In the genomic region with DNA sequence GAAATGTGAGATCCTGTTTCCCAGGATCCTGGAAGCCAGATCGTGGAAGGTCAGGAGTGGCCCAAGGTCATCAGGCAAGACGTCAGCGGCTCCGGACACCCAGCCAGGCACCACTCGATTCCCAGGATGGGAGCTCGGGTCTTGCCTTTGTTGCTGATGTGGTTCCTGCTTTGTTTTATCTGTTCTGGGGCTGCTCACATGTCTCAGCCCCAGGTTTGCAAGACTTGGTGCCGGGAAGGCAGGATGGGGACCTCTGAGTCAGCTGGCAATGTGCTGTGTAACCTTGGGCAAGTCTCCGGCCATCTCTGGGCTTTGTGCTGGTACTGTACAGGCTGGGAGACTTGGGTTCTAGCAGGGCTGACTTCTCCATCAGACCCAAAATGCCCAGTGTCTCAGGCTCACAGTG, we compare ENCODE assay signal across 10 cellular contexts. TPM values are rescaled to one million over a fixed set of nuclear protein-coding genes. Genes with fewer than 3 reads are reported as not detected.
DNase-seq lines count a peak whose midpoint lies in the region; ATAC-seq lines count a peak whose summit lies in the region.
"Had no signal": no experiment of that assay in that cellular context is flagged by ENCODE, and none has a peak within 500 bp of the region (broad histone marks: within the 10 kb centered on the region; RNA-seq: fewer than 3 reads in every experiment).

No MANE protein-coding gene starts in this region.

- H3K4me3 ChIP-seq in Jurkat, Clone E6-1 (ENCODE audit: low read length): peak overlapping the region; percentile 83

- H3K4me1 Mint-ChIP-seq in activated CD8-positive, alpha-beta T cell treated with anti-CD3 and anti-CD28 coated beads, Interleukin-2, amount 10 ng/mL, durations not matched to agents 7 days and 5 days (ENCODE audit: low read depth): peaks cover 61% of the 10 kb centered on the region
- peaks cover 43 to 45% of the 10 kb centered on the region in 2 donors for H3K4me1 Mint-ChIP-seq in effector memory CD8-positive, alpha-beta T cell (ENCODE audit: low read depth in 2 of 2)

- CTCF ChIA-PET in activated CD8-positive, alpha-beta T cell treated with anti-CD3 and anti-CD28 coated beads, Interleukin-2, amount 10 ng/mL, durations not matched to agents 7 days and 5 days (lab: Charles Lee): no interaction called here

- peak overlapping the region; percentile 77 for H3K27ac Mint-ChIP-seq in activated CD8-positive, alpha-beta T cell treated with anti-CD3 and anti-CD28 coated beads, Interleukin-2, amount 10 ng/mL, durations not matched to agents 7 days and 5 days
- peak overlapping the region; percentile 97 to 98 for H3K27ac Mint-ChIP-seq in effector memory CD8-positive, alpha-beta T cell

- DNase-seq in Jurkat, Clone E6-1 (ENCODE audit: low read depth, low spot score): no peak
- DNase-seq in activated CD8-positive, alpha-beta T cell treated with anti-CD3 and anti-CD28 coated beads, Interleukin-2, amount 10 ng/mL, durations not matched to agents 7 days and 5 days: peak; percentile 43
- DNase-seq in effector memory CD8-positive, alpha-beta T cell: no peak
- DNase-seq in stimulated activated naive CD8-positive, alpha-beta T cell treated with anti-CD3 and anti-CD28 coated beads, Interleukin-15, Interleukin-2, amounts not matched to agents 100 U/mL and 50 U/mL, for 24 hours: peak; percentile 35
- no peak for DNase-seq in MV-4-11 (lab: John Stamatoyannopoulos, UW)
- DNase-seq: brain microvascular endothelial cell, MM.1S had no signal

- H3K36me3 Mint-ChIP-seq in activated CD8-positive, alpha-beta T cell treated with anti-CD3 and anti-CD28 coated beads, Interleukin-2, amount 10 ng/mL, durations not matched to agents 7 days and 5 days (ENCODE audit: low read depth): peaks cover 21% of the 10 kb centered on the region
- H3K36me3 Mint-ChIP-seq in effector memory CD8-positive, alpha-beta T cell (ENCODE audit: insufficient read depth): peaks cover 21% of the 10 kb centered on the region

- POLR2A ChIA-PET in activated CD8-positive, alpha-beta T cell treated with anti-CD3 and anti-CD28 coated beads, Interleukin-2, amount 10 ng/mL, durations not matched to agents 7 days and 5 days (lab: Charles Lee): interaction anchor here (1.0 to 1.4 kb wide), 2 partner anchors 9 to 109 kb away, joined by 3 to 7 read pairs; partner anchors contain the start of gene RPL18A

- H3K27me3 Mint-ChIP-seq in activated CD8-positive, alpha-beta T cell treated with anti-CD3 and anti-CD28 coated beads, Interleukin-2, amount 10 ng/mL, durations not matched to agents 7 days and 5 days (ENCODE audit: low read depth): no peaks in the 10 kb centered on the region
- no peaks in the 10 kb centered on the region for H3K27me3 Mint-ChIP-seq in effector memory CD8-positive, alpha-beta T cell

- ATAC-seq in activated CD8-positive, alpha-beta T cell treated with anti-CD3 and anti-CD28 coated beads, Interleukin-2, amount 10 ng/mL, durations not matched to agents 7 days and 5 days: no peak
- ATAC-seq in effector memory CD8-positive, alpha-beta T cell (replicated peaks): no peak
- no peak for ATAC-seq in stimulated activated naive CD8-positive, alpha-beta T cell treated with anti-CD3 and anti-CD28 coated beads, Interleukin-15, Interleukin-2, amounts not matched to agents 100 U/mL and 50 U/mL, for 24 hours
- ATAC-seq in GM21786 (IDR thresholded peaks at IDR 0.05; ENCODE audit: unreplicated experiment): no peak
- ATAC-seq in GM18861 (IDR thresholded peaks at IDR 0.05; ENCODE audit: unreplicated experiment): no peak

- peak overlapping the region; percentile 94 for H3K4me3 Mint-ChIP-seq in activated CD8-positive, alpha-beta T cell treated with anti-CD3 and anti-CD28 coated beads, Interleukin-2, amount 10 ng/mL, durations not matched to agents 7 days and 5 days
- peak overlapping the region; percentile 92 to 96 for H3K4me3 Mint-ChIP-seq in effector memory CD8-positive, alpha-beta T cell

- no peaks in the 10 kb centered on the region for H3K9me3 Mint-ChIP-seq in activated CD8-positive, alpha-beta T cell treated with anti-CD3 and anti-CD28 coated beads, Interleukin-2, amount 10 ng/mL, durations not matched to agents 7 days and 5 days (ENCODE audit: insufficient read depth)
- H3K9me3 Mint-ChIP-seq in effector memory CD8-positive, alpha-beta T cell: no peaks in the 10 kb centered on the region

RNA-seq across cellular contexts. Expression of gene FCHO1, which starts 1.4 kb away (rescaled TPM):
- polyA plus RNA-seq in Jurkat, Clone E6-1 (2012; ENCODE audit: insufficient read depth, insufficient read length): 50.0 TPM
- 10 to 100 TPM; 55.0 to 58.1 TPM for total RNA-seq in activated CD8-positive, alpha-beta T cell treated with anti-CD3 and anti-CD28 coated beads, Interleukin-2, amount 10 ng/mL, durations not matched to agents 7 days and 5 days

RNA-seq across cellular contexts. Expression of gene MAP1S, which starts 30.6 kb away (rescaled TPM):
- 47.2 TPM for polyA plus RNA-seq in Jurkat, Clone E6-1 (2012; ENCODE audit: insufficient read depth, insufficient read length)
- 10 to 100 TPM; 79.0 to 83.8 TPM for total RNA-seq in activated CD8-positive, alpha-beta T cell treated with anti-CD3 and anti-CD28 coated beads, Interleukin-2, amount 10 ng/mL, durations not matched to agents 7 days and 5 days

RNA-seq across cellular contexts. Expression of gene B3GNT3, which starts 45.0 kb away (rescaled TPM):
- polyA plus RNA-seq in Jurkat, Clone E6-1 (2012; ENCODE audit: insufficient read depth, insufficient read length): not detected
- total RNA-seq in activated CD8-positive, alpha-beta T cell treated with anti-CD3 and anti-CD28 coated beads, Interleukin-2, amount 10 ng/mL, durations not matched to agents 7 days and 5 days: under 1 TPM in 1 of 2 experiments, not detected in 1; 0.13 TPM
- total RNA-seq: glomerular endothelial cell had no signal

Comparison
In these comparisons a context has a peak if more than half of its experiments do, and no peak if none do; other contexts are left out.
1. DNase-seq: peak in activated CD8-positive, alpha-beta T cell treated with anti-CD3 and anti-CD28 coated beads, Interleukin-2, amount 10 ng/mL, durations not matched to agents 7 days and 5 days (single experiment) and stimulated activated naive CD8-positive, alpha-beta T cell treated with anti-CD3 and anti-CD28 coated beads, Interleukin-15, Interleukin-2, amounts not matched to agents 100 U/mL and 50 U/mL, for 24 hours (single experiment); none in Jurkat, Clone E6-1 (single experiment), effector memory CD8-positive, alpha-beta T cell (0 of 3) and MV-4-11 (single experiment).